ENCODE assay signal across 1 cellular context in the genomic region with DNA sequence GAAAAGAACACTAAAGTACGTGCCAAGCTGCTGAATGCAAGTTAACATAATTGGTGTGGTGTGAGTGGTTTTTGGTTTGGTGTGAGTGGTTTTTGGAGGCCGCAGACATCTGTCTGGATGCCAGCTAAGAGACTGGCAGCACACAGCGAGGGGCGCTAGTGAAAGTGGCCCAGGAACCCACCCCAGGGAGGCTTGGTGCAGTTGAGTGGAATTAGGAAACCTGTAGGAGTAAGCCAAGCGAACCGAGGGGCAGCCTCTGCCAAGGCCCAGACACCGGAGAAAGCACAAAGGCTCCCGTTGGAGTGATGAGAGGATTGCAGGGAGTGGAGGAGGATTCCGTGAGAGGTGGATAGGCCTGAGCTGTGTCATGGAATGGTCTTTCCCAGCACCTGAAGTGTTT.
TF ChIP-seq lines count a peak whose summit lies in the region.

No MANE protein-coding gene starts in this region.

TF ChIP-seq in HepG2, 621 proteins besides CTCF, POLR2A, EP300 and RAD21:
- TF ChIP-seq FOXP1 (IDR thresholded peaks at IDR 0.05), result no peak
- TF ChIP-seq FOXP1 (CRISPR knock-in tag; IDR thresholded peaks at IDR 0.05), result no peak
- peak; percentile 20 for TF ChIP-seq RBM22 (optimal IDR thresholded peaks at IDR 0.05; ENCODE audit: low read length)
